Comparison of ENCODE assay signal across 21 cellular contexts in genomic region chr22:36048911-36049677, GRCh38. TPM values are rescaled to one million over a fixed set of nuclear protein-coding genes. Genes with fewer than 3 reads are reported as not detected.
A peak's percentile ranks its signal among the peaks of the same experiment; 100 is the strongest.
DNase-seq lines count a peak whose midpoint lies in the region; TF ChIP-seq lines count a peak whose summit lies in the region.
"Had no signal": no experiment of that assay in that cellular context is flagged by ENCODE, and none has a peak within 500 bp of the region (broad histone marks: within the 10 kb centered on the region; RNA-seq: fewer than 3 reads in every experiment).

No MANE protein-coding gene starts in this region.

- H3K4me3 Mint-ChIP-seq in endothelial cell (ENCODE audit: unreplicated experiment) = no peak overlapping the region
- H3K4me3 Mint-ChIP-seq: CD4-positive, alpha-beta T cell; endodermal cell; naive thymus-derived CD4-positive, alpha-beta T cell had no signal

- no peak overlapping the region for H3K27ac Mint-ChIP-seq in endothelial cell (ENCODE audit: unreplicated experiment)
- H3K27ac Mint-ChIP-seq: CD4-positive, alpha-beta T cell; endodermal cell; naive thymus-derived CD4-positive, alpha-beta T cell had no signal

- H3K79me2 ChIP-seq in osteoblast (ENCODE audit: insufficient read depth, low read length) = no peaks in the 10 kb centered on the region

- H3K27ac ChIP-seq in osteoblast (ENCODE audit: low read depth, low read length) = peak overlapping the region; percentile 72
- H3K27ac ChIP-seq in uterus = no peak overlapping the region
- H3K27ac ChIP-seq: ovary had no signal

- H3K9me3 ChIP-seq in osteoblast (ENCODE audit: low read depth, low read length) (no peaks in the 10 kb centered on the region), uterus (no peaks in the 10 kb centered on the region)
- H3K9me3 ChIP-seq: ovary had no signal

- H4K20me1 ChIP-seq in osteoblast (ENCODE audit: insufficient read depth, low read length) = no peaks in the 10 kb centered on the region

- no peak for TF ChIP-seq CTCF in choroid plexus epithelial cell (conservative IDR thresholded peaks at IDR 0.05; ENCODE audit: low read depth, low read length)
- no peak for TF ChIP-seq CTCF in osteoblast (IDR thresholded peaks at IDR 0.05; ENCODE audit: extremely low read depth, low read depth, low read length)
- TF ChIP-seq CTCF in GM13976 (IDR thresholded peaks at IDR 0.05; ENCODE audit: borderline replicate concordance, control extremely low read depth, extremely low read depth, insufficient read depth, missing control alignments) = no peak
- TF ChIP-seq CTCF in endothelial cell (IDR thresholded peaks at IDR 0.05; ENCODE audit: unreplicated experiment) = no peak
- TF ChIP-seq CTCF in uterus (IDR thresholded peaks at IDR 0.05) = no peak

- H3K36me3 Mint-ChIP-seq in endothelial cell (ENCODE audit: low read depth, unreplicated experiment) = no peaks in the 10 kb centered on the region
- H3K36me3 Mint-ChIP-seq: naive thymus-derived CD4-positive, alpha-beta T cell had no signal

- H3K4me2 ChIP-seq in osteoblast (ENCODE audit: insufficient read depth, low read length) = peak overlapping the region; percentile 66

- intact Hi-C loops in uterus (cut with DNase I; ENCODE audit: low total_unique reads) = no loop called here

- DNase-seq in EH (ENCODE audit: low read depth) (peak; percentile 25), NCI-H2171 treated with DMSO at 0.1 percent for 48 hours (lab: John Stamatoyannopoulos, UW) (peak; percentile 92), choroid plexus epithelial cell (ENCODE audit: low read depth) (peak; percentile 47), osteoblast (ENCODE audit: insufficient read length, low spot score, missing footprints) (peak; percentile 69), NCI-H128 (lab: John Stamatoyannopoulos, UW; ENCODE audit: unreplicated experiment) (no peak), GM13976 (ENCODE audit: low spot score) (no peak), endothelial cell (ENCODE audit: low spot score) (no peak), uterus (no peak)
- DNase-seq: activated CD4-positive, alpha-beta T cell treated with anti-CD3 and anti-CD28 coated beads, Interleukin-2, amount 50 U/mL, for 48 hours; activated naive CD4-positive, alpha-beta T cell treated with Interleukin-2 at 50 U/mL for 16 hours; CD4-positive, alpha-beta T cell; DMS79; endodermal cell; naive thymus-derived CD4-positive, alpha-beta T cell; NCI-H1092 treated with DMSO at 0.1 percent for 48 hours; NCI-H2107; NCI-H526 treated with DMSO at 0.1 percent for 48 hours; OCI-M1; ovary; stimulated activated CD4-positive, alpha-beta T cell treated with anti-CD3 and anti-CD28 coated beads, Interleukin-4, amount 100 ng/mL, for 4 hours; T-helper 2 cell had no signal

- no peak overlapping the region for H2AFZ ChIP-seq in osteoblast (ENCODE audit: low read length)

- H3K27me3 Mint-ChIP-seq in endothelial cell (ENCODE audit: unreplicated experiment) = peaks cover 8% of the 10 kb centered on the region
- H3K27me3 Mint-ChIP-seq: CD4-positive, alpha-beta T cell had no signal

- no peaks in the 10 kb centered on the region for H3K36me3 ChIP-seq in osteoblast (ENCODE audit: insufficient read depth, low read length)
- H3K36me3 ChIP-seq in uterus = no peaks in the 10 kb centered on the region
- H3K36me3 ChIP-seq: ovary had no signal

- H3K4me3 ChIP-seq in choroid plexus epithelial cell (ENCODE audit: low read depth, low read length) (no peak overlapping the region), osteoblast (ENCODE audit: insufficient read depth, low read length) (peak overlapping the region; percentile 23), uterus (no peak overlapping the region)
- H3K4me3 ChIP-seq: ovary had no signal

- H3K4me1 Mint-ChIP-seq in endothelial cell (ENCODE audit: unreplicated experiment) = no peaks in the 10 kb centered on the region

- TF ChIP-seq POLR2A in uterus (IDR thresholded peaks at IDR 0.05) = no peak

- H3K4me1 ChIP-seq in osteoblast (ENCODE audit: insufficient read depth, low read length) = peaks cover 17% of the 10 kb centered on the region
- no peaks in the 10 kb centered on the region for H3K4me1 ChIP-seq in uterus

- H3K9me3 Mint-ChIP-seq in endothelial cell (ENCODE audit: unreplicated experiment) = no peaks in the 10 kb centered on the region
- H3K9me3 Mint-ChIP-seq: CD4-positive, alpha-beta T cell; endodermal cell had no signal

- in situ Hi-C loops in GM13976 (cut with MboI; ENCODE audit: low sequenced_read_pairs, unreplicated experiment) = no loop called here

- H3K27me3 ChIP-seq in osteoblast (ENCODE audit: insufficient read depth, low read length) = no peaks in the 10 kb centered on the region
- no peaks in the 10 kb centered on the region for H3K27me3 ChIP-seq in uterus
- H3K27me3 ChIP-seq: ovary had no signal

RNA-seq across cellular contexts. Expression of gene RBFOX2, which starts 20.5 kb away (rescaled TPM):
- 171 and 189 TPM in 2 replicates for total RNA-seq in osteoblast
- total RNA-seq in endothelial cell (ENCODE audit: unreplicated experiment) = 228 TPM
- total RNA-seq in uterus = 100 to 1,000 TPM in 2 of 4 donors, 10 to 100 TPM in 2; 81.0 to 311 (median 147) TPM

Comparison
In these comparisons a context has a peak if more than half of its experiments do, and no peak if none do; other contexts are left out.
1. DNase-seq: peak in EH (single experiment), NCI-H2171 treated with DMSO at 0.1 percent for 48 hours (single experiment), choroid plexus epithelial cell (single experiment) and osteoblast (single experiment); none in NCI-H128 (single experiment), GM13976 (single experiment), endothelial cell (single experiment) and uterus (0 of 2).